11 cellular contexts compared by ENCODE assay signal in the genomic region with DNA sequence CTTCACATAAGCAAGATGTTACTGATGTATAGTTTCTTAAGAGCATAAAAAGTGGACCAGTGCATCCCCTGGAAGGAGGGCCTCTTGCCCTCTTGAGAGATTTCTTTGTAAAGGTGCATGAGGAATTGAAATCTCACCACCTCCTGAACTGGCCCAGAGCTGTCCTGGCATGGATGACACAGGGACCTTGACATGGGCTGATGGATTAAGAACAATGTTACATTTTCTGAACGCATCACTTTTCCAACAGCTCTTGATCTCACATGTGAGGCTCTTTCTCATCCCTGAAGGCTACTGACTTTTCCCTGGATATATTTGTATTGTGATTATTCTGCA.
"Had no signal": no experiment of that assay in that cellular context is flagged by ENCODE, and none has a peak within 500 bp of the region (broad histone marks: within the 10 kb centered on the region; RNA-seq: fewer than 3 reads in every experiment).

No MANE protein-coding gene starts in this region.

- H3K4me3 Mint-ChIP-seq: activated naive CD8-positive, alpha-beta T cell treated with anti-CD3 and anti-CD28 coated beads for 36 hours; activated T-cell treated with anti-CD3 and anti-CD28 coated beads, Interleukin-2, amount 50 U/mL, for 72 hours; naive thymus-derived CD8-positive, alpha-beta T cell; stimulated activated naive B cell treated with anti-CD40 and anti-IgM and Interleukin-4, amounts not matched to agents 10 μg/mL and 1 μg/mL and 100 μg/mL, for 72 hours had no signal

- H3K36me3 Mint-ChIP-seq: activated naive CD8-positive, alpha-beta T cell treated with anti-CD3 and anti-CD28 coated beads for 36 hours; naive thymus-derived CD8-positive, alpha-beta T cell; stimulated activated naive B cell treated with anti-CD40 and anti-IgM and Interleukin-4, amounts not matched to agents 10 μg/mL and 1 μg/mL and 100 μg/mL, for 72 hours had no signal

- H3K4me1 Mint-ChIP-seq: naive thymus-derived CD8-positive, alpha-beta T cell; stimulated activated naive B cell treated with anti-CD40 and anti-IgM and Interleukin-4, amounts not matched to agents 10 μg/mL and 1 μg/mL and 100 μg/mL, for 72 hours had no signal

- ATAC-seq: mucosa of descending colon; naive thymus-derived CD8-positive, alpha-beta T cell had no signal

- H3K27ac Mint-ChIP-seq: activated naive CD8-positive, alpha-beta T cell treated with anti-CD3 and anti-CD28 coated beads for 36 hours; activated T-cell treated with anti-CD3 and anti-CD28 coated beads, Interleukin-2, amount 50 U/mL, for 72 hours; naive thymus-derived CD8-positive, alpha-beta T cell; stimulated activated naive B cell treated with anti-CD40 and anti-IgM and Interleukin-4, amounts not matched to agents 10 μg/mL and 1 μg/mL and 100 μg/mL, for 72 hours had no signal

- DNase-seq: activated CD8-positive, alpha-beta memory T cell treated with anti-CD3 and anti-CD28 coated beads, Interleukin-2, amount 50 U/mL, for 4 hours; activated gamma-delta T cell treated with Interleukin-2 at 50 U/mL for 16 hours; activated naive CD8-positive, alpha-beta T cell treated with anti-CD3 and anti-CD28 coated beads for 36 hours; psoas muscle; sigmoid colon; stimulated activated CD4-positive, alpha-beta T cell treated with anti-CD3 and anti-CD28 coated beads, Interleukin-2, amount 100 ng/mL, for 24 hours; upper lobe of left lung had no signal

- H3K9me3 Mint-ChIP-seq: activated naive CD8-positive, alpha-beta T cell treated with anti-CD3 and anti-CD28 coated beads for 36 hours; activated T-cell treated with anti-CD3 and anti-CD28 coated beads, Interleukin-2, amount 50 U/mL, for 72 hours; naive thymus-derived CD8-positive, alpha-beta T cell had no signal
